ENCODE assay signal across 29 cellular contexts in genomic region chr10:82267465-82267864, GRCh38.
DNase-seq lines count a peak whose midpoint lies in the region; ATAC-seq, FAIRE-seq and TF ChIP-seq lines count a peak whose summit lies in the region.
"Had no signal": no experiment of that assay in that cellular context is flagged by ENCODE, and none has a peak within 500 bp of the region (broad histone marks: within the 10 kb centered on the region; RNA-seq: fewer than 3 reads in every experiment).

No MANE protein-coding gene starts in this region.

- H3K4me3 ChIP-seq in breast epithelium = no peak overlapping the region
- H3K4me3 ChIP-seq in heart left ventricle = no peak overlapping the region
- H3K4me3 ChIP-seq: colonic mucosa, gastroesophageal sphincter, Peyer's patch, skin epidermis, upper lobe of left lung had no signal

- H3K27ac ChIP-seq in breast epithelium (no peak overlapping the region), heart left ventricle (no peak overlapping the region)
- H3K27ac ChIP-seq: 22Rv1, colonic mucosa, gastroesophageal sphincter, HL-60, Peyer's patch, skin epidermis, upper lobe of left lung had no signal

- H3K4me1 ChIP-seq in breast epithelium (no peaks in the 10 kb centered on the region), heart left ventricle (no peaks in the 10 kb centered on the region)
- H3K4me1 ChIP-seq: colonic mucosa, gastroesophageal sphincter, Peyer's patch, upper lobe of left lung had no signal

- H3K27me3 Mint-ChIP-seq in MCF 10A (ENCODE audit: insufficient read depth, unreplicated experiment) = no peaks in the 10 kb centered on the region
- H3K27me3 Mint-ChIP-seq in WTC11 (ENCODE audit: low read depth) = no peaks in the 10 kb centered on the region
- no peaks in the 10 kb centered on the region for H3K27me3 Mint-ChIP-seq in activated T-helper 17 cell treated with anti-CD3 and anti-CD28 coated beads, Interleukin-2, amount 50 U/mL, for 72 hours
- H3K27me3 Mint-ChIP-seq: activated CD4-positive, alpha-beta T cell treated with anti-CD3 and anti-CD28 coated beads for 36 hours; effector memory CD8-positive, alpha-beta T cell; progenitor cell of endocrine pancreas had no signal

- intact Hi-C loops in MCF 10A (cut with micrococcal nuclease) = loop anchor here (2.0 kb wide), 1 partner anchor 21 kb away; no protein-coding TSS in a partner anchor
- intact Hi-C loops in breast epithelium (cut with DNase I; ENCODE audit: low total_unique reads) = no loop called here
- intact Hi-C loops in heart left ventricle (cut with DNase I) = no loop called here

- POLR2A ChIA-PET in MCF 10A (lab: Yijun Ruan, JAX) = interaction anchor here (1.2 to 1.9 kb wide), 3 partner anchors 11 to 17 kb away, joined by 3 to 11 read pairs (median 5); no protein-coding TSS in a partner anchor
- POLR2A ChIA-PET in WTC11 (lab: Charles Lee) = interaction anchor here (0.5 kb wide), 1 partner anchor 12 kb away, joined by 3 read pairs; no protein-coding TSS in a partner anchor

- CTCF ChIA-PET in MCF 10A (lab: Yijun Ruan, JAX) = interaction anchor here (0.6 kb wide), 1 partner anchor 194 kb away, joined by 3 read pairs; no protein-coding TSS in a partner anchor
- CTCF ChIA-PET in WTC11 (lab: Charles Lee) = no interaction called here

- H3K36me3 ChIP-seq in breast epithelium = no peaks in the 10 kb centered on the region
- H3K36me3 ChIP-seq in heart left ventricle = no peaks in the 10 kb centered on the region
- H3K36me3 ChIP-seq: colonic mucosa, gastroesophageal sphincter, Peyer's patch, upper lobe of left lung had no signal

- H3K9me3 Mint-ChIP-seq in MCF 10A (ENCODE audit: unreplicated experiment) = peaks cover 17% of the 10 kb centered on the region
- peaks cover 7% of the 10 kb centered on the region; the same call in 1 of the 2 replicates for H3K9me3 Mint-ChIP-seq in WTC11
- peaks cover 28% of the 10 kb centered on the region for H3K9me3 Mint-ChIP-seq in activated T-helper 17 cell treated with anti-CD3 and anti-CD28 coated beads, Interleukin-2, amount 50 U/mL, for 72 hours

- H3K36me3 Mint-ChIP-seq in MCF 10A (ENCODE audit: insufficient read depth, unreplicated experiment) (no peaks in the 10 kb centered on the region), WTC11 (no peaks in the 10 kb centered on the region)
- no peaks in the 10 kb centered on the region for H3K36me3 Mint-ChIP-seq in activated T-helper 17 cell treated with anti-CD3 and anti-CD28 coated beads, Interleukin-2, amount 50 U/mL, for 72 hours (ENCODE audit: low read depth)
- H3K36me3 Mint-ChIP-seq: CD8-positive, alpha-beta T cell had no signal

- H3K27me3 ChIP-seq in breast epithelium (no peaks in the 10 kb centered on the region), heart left ventricle (no peaks in the 10 kb centered on the region)
- H3K27me3 ChIP-seq: colonic mucosa, gastroesophageal sphincter, Peyer's patch, upper lobe of left lung had no signal

- no TSS peak for BruUV-seq in MCF 10A (replicated peaks; lab: Mats Ljungman, UMichigan)

- H3K27ac Mint-ChIP-seq in MCF 10A (ENCODE audit: low read depth, unreplicated experiment) (peak overlapping the region; percentile 52), WTC11 (no peak overlapping the region)
- no peak overlapping the region for H3K27ac Mint-ChIP-seq in activated T-helper 17 cell treated with anti-CD3 and anti-CD28 coated beads, Interleukin-2, amount 50 U/mL, for 72 hours
- H3K27ac Mint-ChIP-seq: activated CD4-positive, alpha-beta T cell treated with anti-CD3 and anti-CD28 coated beads for 36 hours; CD8-positive, alpha-beta T cell; effector memory CD8-positive, alpha-beta T cell; progenitor cell of endocrine pancreas had no signal

- TF ChIP-seq CTCF in MCF 10A (IDR thresholded peaks at IDR 0.05; ENCODE audit: unreplicated experiment) (no peak), breast epithelium (IDR thresholded peaks at IDR 0.05) (no peak), WTC11 (IDR thresholded peaks at IDR 0.05) (no peak), heart left ventricle (IDR thresholded peaks at IDR 0.05) (no peak)

- WGBS in heart left ventricle, 4 donors = 76 to 82% (median 77%) methylated on average over 2 of the region's 2 CpGs

- peak; percentile 56 for FAIRE-seq in islet of Langerhans (lab: Jason Lieb, UNC)
- no peak for FAIRE-seq in urothelium cell line (lab: Jason Lieb, UNC)
- FAIRE-seq: H54, HepG2, kidney had no signal

- H3K4me1 Mint-ChIP-seq in MCF 10A (ENCODE audit: insufficient read depth, unreplicated experiment) (peaks cover 54% of the 10 kb centered on the region), WTC11 (peaks cover 19% of the 10 kb centered on the region)
- H3K4me1 Mint-ChIP-seq in activated T-helper 17 cell treated with anti-CD3 and anti-CD28 coated beads, Interleukin-2, amount 50 U/mL, for 72 hours = no peaks in the 10 kb centered on the region
- H3K4me1 Mint-ChIP-seq: activated CD4-positive, alpha-beta T cell treated with anti-CD3 and anti-CD28 coated beads for 36 hours had no signal

- ATAC-seq in WTC11 (0 out of 2 replicates have a peak, but pooled peaks have one; percentile 41), heart left ventricle (no peak)
- ATAC-seq in activated T-helper 17 cell treated with anti-CD3 and anti-CD28 coated beads, Interleukin-2, amount 50 U/mL, for 72 hours (replicated peaks) = no peak
- ATAC-seq: activated CD4-positive, alpha-beta T cell treated with anti-CD3 and anti-CD28 coated beads for 36 hours; CD8-positive, alpha-beta T cell; effector memory CD8-positive, alpha-beta T cell; gastroesophageal sphincter; HepG2 had no signal

- H3K4me3 Mint-ChIP-seq in MCF 10A (ENCODE audit: unreplicated experiment) = peak overlapping the region; percentile 10
- no peak overlapping the region for H3K4me3 Mint-ChIP-seq in WTC11
- H3K4me3 Mint-ChIP-seq in activated T-helper 17 cell treated with anti-CD3 and anti-CD28 coated beads, Interleukin-2, amount 50 U/mL, for 72 hours = no peak overlapping the region
- H3K4me3 Mint-ChIP-seq: activated CD4-positive, alpha-beta T cell treated with anti-CD3 and anti-CD28 coated beads for 36 hours; CD8-positive, alpha-beta T cell; effector memory CD8-positive, alpha-beta T cell had no signal

- DNase-seq in MCF 10A (ENCODE audit: unreplicated experiment) (no peak), breast epithelium (ENCODE audit: low spot score in 2 of 2) (no peak), WTC11 (ENCODE audit: low spot score) (no peak), urothelium cell line (ENCODE audit: low spot score) (peak; percentile 13), NK-92 (lab: John Stamatoyannopoulos, UW; ENCODE audit: unreplicated experiment) (no peak), heart left ventricle (no peak)
- DNase-seq: activated CD4-positive, alpha-beta T cell treated with anti-CD3 and anti-CD28 coated beads for 36 hours; activated CD8-positive, alpha-beta memory T cell treated with anti-CD3 and anti-CD28 coated beads for 24 hours; activated naive CD4-positive, alpha-beta T cell; activated T-cell treated with anti-CD3 and anti-CD28 coated beads, Interleukin-2, amount 50 U/mL, for 1 hour; CD8-positive, alpha-beta T cell; colonic mucosa; effector memory CD8-positive, alpha-beta T cell; kidney; NCI-H2081; NCI-H345; NCI-H774; Peyer's patch; stimulated activated CD4-positive, alpha-beta T cell treated with anti-CD3 and anti-CD28 coated beads, Interleukin-1b, Interleukin-23, amount 100 ng/mL, for 48 hours; upper lobe of left lung had no signal

- no peak for TF ChIP-seq POLR2A in breast epithelium (IDR thresholded peaks at IDR 0.05)
- TF ChIP-seq POLR2A in heart left ventricle (IDR thresholded peaks at IDR 0.05) = no peak

- H3K9me3 ChIP-seq in breast epithelium = no peaks in the 10 kb centered on the region
- no peaks in the 10 kb centered on the region for H3K9me3 ChIP-seq in heart left ventricle
- H3K9me3 ChIP-seq: colonic mucosa, gastroesophageal sphincter, Peyer's patch, upper lobe of left lung had no signal

TF ChIP-seq in WTC11, 78 proteins besides CTCF, POLR2A, EP300 and RAD21:
- TF ChIP-seq TP53 (CRISPR knock-in tag; IDR thresholded peaks at IDR 0.05) = no peak
- TF ChIP-seq, protein P1, sequence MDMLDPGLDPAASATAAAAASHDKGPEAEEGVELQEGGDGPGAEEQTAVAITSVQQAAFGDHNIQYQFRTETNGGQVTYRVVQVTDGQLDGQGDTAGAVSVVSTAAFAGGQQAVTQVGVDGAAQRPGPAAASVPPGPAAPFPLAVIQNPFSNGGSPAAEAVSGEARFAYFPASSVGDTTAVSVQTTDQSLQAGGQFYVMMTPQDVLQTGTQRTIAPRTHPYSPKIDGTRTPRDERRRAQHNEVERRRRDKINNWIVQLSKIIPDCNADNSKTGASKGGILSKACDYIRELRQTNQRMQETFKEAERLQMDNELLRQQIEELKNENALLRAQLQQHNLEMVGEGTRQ (CRISPR knock-in tag; IDR thresholded peaks at IDR 0.05) = no peak
- TF ChIP-seq HMGXB4 (CRISPR knock-in tag; IDR thresholded peaks at IDR 0.05) = no peak
- no peak for TF ChIP-seq ZNF416 (CRISPR knock-in tag; IDR thresholded peaks at IDR 0.05)
TF ChIP-seq in WTC11: peak in this region for 0.
